Comparison of ENCODE assay signal across 17 cellular contexts in the genomic region with DNA sequence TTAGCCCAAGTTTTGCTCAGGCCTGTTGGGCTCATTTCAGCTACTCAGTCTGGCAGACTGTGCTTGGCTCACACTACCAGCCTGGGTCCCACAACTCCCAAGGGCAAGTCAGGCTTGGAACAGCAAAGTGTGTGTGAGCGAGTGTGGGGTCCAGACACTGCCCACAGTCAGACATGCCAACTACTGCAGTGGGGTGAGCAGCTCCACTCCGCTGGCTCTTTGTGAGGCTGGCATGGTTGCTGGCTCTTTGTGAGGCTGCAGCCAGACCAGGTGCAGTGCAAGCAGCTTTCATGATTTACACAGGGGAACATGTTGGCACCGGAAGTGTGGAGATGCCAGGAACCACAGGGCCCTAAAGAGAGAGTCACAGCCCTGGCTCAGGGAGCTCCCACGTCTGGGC.
A peak's percentile ranks its signal among the peaks of the same experiment; 100 is the strongest.
DNase-seq lines count a peak whose midpoint lies in the region; FAIRE-seq lines count a peak whose summit lies in the region.
"Had no signal": no experiment of that assay in that cellular context is flagged by ENCODE, and none has a peak within 500 bp of the region (broad histone marks: within the 10 kb centered on the region; RNA-seq: fewer than 3 reads in every experiment).

No MANE protein-coding gene starts in this region.

- no peaks in the 10 kb centered on the region for H3K36me3 ChIP-seq in CD8-positive, alpha-beta memory T cell (ENCODE audit: insufficient read depth, low read length)

- peaks cover 0 to 8% (median 0%) of the 10 kb centered on the region in 5 donors for H3K9me3 Mint-ChIP-seq in CD8-positive, alpha-beta memory T cell
- H3K9me3 Mint-ChIP-seq: CD4-positive, alpha-beta T cell had no signal

- CTCF ChIA-PET in CD8-positive, alpha-beta memory T cell (lab: Charles Lee) = no interaction called here

- no peaks in the 10 kb centered on the region for H3K27me3 Mint-ChIP-seq in CD8-positive, alpha-beta memory T cell
- H3K27me3 Mint-ChIP-seq: B cell; CD4-positive, alpha-beta T cell had no signal

- no peaks in the 10 kb centered on the region for H3K4me1 Mint-ChIP-seq in CD8-positive, alpha-beta memory T cell
- H3K4me1 Mint-ChIP-seq: B cell had no signal

- H3K4me3 ChIP-seq in Jurkat, Clone E6-1 (ENCODE audit: low read length) = no peak overlapping the region
- H3K4me3 ChIP-seq in CD8-positive, alpha-beta memory T cell (ENCODE audit: low read length) = no peak overlapping the region
- H3K4me3 ChIP-seq: GM23248 had no signal

- H3K4me3 Mint-ChIP-seq in CD8-positive, alpha-beta memory T cell = no peak overlapping the region
- H3K4me3 Mint-ChIP-seq: B cell; CD4-positive, alpha-beta T cell had no signal

- H3K36me3 Mint-ChIP-seq in CD8-positive, alpha-beta memory T cell = no peaks in the 10 kb centered on the region

- POLR2A ChIA-PET in CD8-positive, alpha-beta memory T cell (lab: Charles Lee) = no interaction called here

- no peaks in the 10 kb centered on the region for H3K4me1 ChIP-seq in CD8-positive, alpha-beta memory T cell (ENCODE audit: insufficient read depth, low read length)

- peak; percentile 32 for DNase-seq in Jurkat, Clone E6-1 (ENCODE audit: low read depth, low spot score)
- DNase-seq in UCSD-AML1 (lab: John Stamatoyannopoulos, UW; ENCODE audit: unreplicated experiment) (peak; percentile 5), mesenteric fat pad (ENCODE audit: low spot score) (peak; percentile 60), urothelium cell line (ENCODE audit: low spot score) (no peak), NCI-H1105 treated with DMSO at 0.1 percent for 48 hours (lab: John Stamatoyannopoulos, UW) (no peak)
- DNase-seq in effector CD4-positive, alpha-beta T cell = no peak
- no peak for DNase-seq in CD8-positive, alpha-beta memory T cell
- DNase-seq: C1 segment of cervical spinal cord; CD4-positive, alpha-beta T cell; DMS79; EL; GM23248 had no signal

- no peak overlapping the region for H3K27ac Mint-ChIP-seq in CD8-positive, alpha-beta memory T cell
- H3K27ac Mint-ChIP-seq: B cell; CD4-positive, alpha-beta T cell had no signal

- peak; percentile 65 for FAIRE-seq in urothelium cell line (lab: Jason Lieb, UNC)
- FAIRE-seq: A204.1, G401.6, GM12891, H54 had no signal

- no peaks in the 10 kb centered on the region for H3K9me3 ChIP-seq in CD8-positive, alpha-beta memory T cell (ENCODE audit: low read length)

- no peak overlapping the region for H3K27ac ChIP-seq in CD8-positive, alpha-beta memory T cell (ENCODE audit: low read depth, low read length)
- H3K27ac ChIP-seq: GM23248 had no signal

- H3K27me3 ChIP-seq in CD8-positive, alpha-beta memory T cell (ENCODE audit: insufficient read depth, low read length, poor library complexity, severe bottlenecking) = no peaks in the 10 kb centered on the region

Comparison
In these comparisons a context has a peak if more than half of its experiments do, and no peak if none do; other contexts are left out.
1. DNase-seq: peak in Jurkat, Clone E6-1 (single experiment), UCSD-AML1 (single experiment) and mesenteric fat pad (single experiment); none in urothelium cell line (single experiment), effector CD4-positive, alpha-beta T cell (single experiment), NCI-H1105 treated with DMSO at 0.1 percent for 48 hours (single experiment) and CD8-positive, alpha-beta memory T cell (0 of 5).